ENCODE assay signal across 8 cellular contexts in the genomic region with DNA sequence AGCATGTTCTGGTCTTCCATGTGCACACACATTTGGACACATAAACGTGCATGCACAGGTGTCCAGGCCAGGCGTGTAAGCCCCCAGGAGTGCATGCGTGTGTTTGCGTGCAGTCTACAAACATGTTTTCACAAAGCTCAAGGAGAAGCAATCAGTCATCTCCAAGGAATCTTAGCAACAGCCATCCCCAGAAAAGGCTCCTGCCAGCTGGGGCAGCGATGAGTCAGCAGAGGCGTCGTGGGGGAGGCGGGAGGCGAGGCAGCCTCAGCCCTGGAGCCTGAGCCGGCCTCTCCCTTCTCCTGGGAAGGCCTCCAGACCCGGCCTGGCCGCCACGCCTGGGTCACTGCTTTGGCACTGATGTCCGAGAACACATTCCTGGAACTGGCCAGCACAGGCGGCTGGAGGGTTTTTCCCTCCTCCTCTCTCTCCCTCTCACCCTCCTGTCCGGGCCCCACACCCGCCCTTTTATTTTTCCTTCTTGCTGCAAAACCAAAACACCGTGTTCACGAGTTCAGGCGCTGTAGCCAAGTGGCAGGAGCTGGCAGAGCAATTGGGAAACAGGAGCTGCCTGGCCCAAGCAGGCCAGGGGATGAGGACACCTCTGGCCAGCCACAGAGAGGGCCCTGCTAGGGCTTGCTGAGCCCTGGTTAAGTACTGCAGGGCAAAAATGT.
A peak's percentile ranks its signal among the peaks of the same experiment; 100 is the strongest.
DNase-seq lines count a peak whose midpoint lies in the region; ATAC-seq and TF ChIP-seq lines count a peak whose summit lies in the region.

No MANE protein-coding gene starts in this region.

- TF ChIP-seq POLR2A in lower leg skin (IDR thresholded peaks at IDR 0.05) (no peak), suprapubic skin (IDR thresholded peaks at IDR 0.05) (no peak)

- H3K4me3 ChIP-seq in HEK293 (ENCODE audit: low read depth, low read length) (no peak overlapping the region), duodenal mucosa (ENCODE audit: low read depth in 1 of 2, low read length in 2 of 2) (peak overlapping the region; percentile 2 to 19), lower leg skin (ENCODE audit: low read depth, poor library complexity, severe bottlenecking) (no peak overlapping the region), suprapubic skin (peak overlapping the region; percentile 23)

- H3K27me3 ChIP-seq in duodenal mucosa (ENCODE audit: control insufficient read depth in 1 of 2, insufficient read depth in 2 of 2, low read length in 2 of 2) (no peaks in the 10 kb centered on the region), suprapubic skin (no peaks in the 10 kb centered on the region)

- H3K36me3 ChIP-seq in HEK293 (ENCODE audit: control insufficient read depth in 2 of 2, insufficient read depth in 1 of 2, low read length in 2 of 2) (no peaks in the 10 kb centered on the region), duodenal mucosa (ENCODE audit: control insufficient read depth in 1 of 2, insufficient read depth in 2 of 2, low read length in 2 of 2) (no peaks in the 10 kb centered on the region), suprapubic skin (no peaks in the 10 kb centered on the region)

- peak; percentile 8 for TF ChIP-seq EP300 in suprapubic skin (IDR thresholded peaks at IDR 0.05)

- CTCF ChIA-PET in HEK293 (lab: Yijun Ruan, JAX), result interaction anchor here (0.6 to 4.9 kb wide), 13 partner anchors 12 to 1295 kb away, joined by 3 to 60 read pairs (median 7); no protein-coding TSS in a partner anchor

- peak overlapping the region; percentile 49 to 51 for H3K9ac ChIP-seq in duodenal mucosa (ENCODE audit: low read depth in 1 of 2, low read length in 2 of 2)

- WGBS in lower leg skin, 2 donors, result 3 to 6% methylated on average over 16 to 20 of the region's 20 CpGs
- 2% methylated on average over 16 of the region's 20 CpGs for WGBS in suprapubic skin

- intact Hi-C loops in lower leg skin (cut with DNase I; ENCODE audit: low total_unique reads), result loop anchor here (10.0 kb wide), 1 partner anchor 146 kb away; no protein-coding TSS in a partner anchor

- peak; percentile 89 for DNase-seq in Ammon's horn (ENCODE audit: low spot score)
- DNase-seq in lower leg skin (ENCODE audit: low spot score in 2 of 2), result peak; percentile 92 to 98
- peak; percentile 96 for DNase-seq in suprapubic skin (ENCODE audit: low spot score in 2 of 2)

- TF ChIP-seq CTCF in HEK293 (tag by site-specific recombination; IDR thresholded peaks at IDR 0.05) (peak; percentile 22; the same call in 1 of the 2 replicates), lower leg skin (IDR thresholded peaks at IDR 0.05) (no peak), suprapubic skin (IDR thresholded peaks at IDR 0.05) (no peak)

- POLR2A ChIA-PET in HEK293 (lab: Yijun Ruan, JAX), result interaction anchor here (0.6 to 2.9 kb wide), 7 partner anchors 10 to 135 kb away, joined by 3 to 10 read pairs (median 6); a partner anchor contains a TSS

- H3K4me1 ChIP-seq in HEK293 (ENCODE audit: control insufficient read depth, insufficient read depth, low read length) (peaks cover 32% of the 10 kb centered on the region), duodenal mucosa (ENCODE audit: control insufficient read depth in 1 of 2, insufficient read depth in 2 of 2, low read length in 2 of 2) (peaks cover 43 to 48% of the 10 kb centered on the region in 2 donors), suprapubic skin (peaks cover 74% of the 10 kb centered on the region)

- H3K9me3 ChIP-seq in HEK293 (ENCODE audit: control insufficient read depth, insufficient read depth, low read depth, low read length) (no peaks in the 10 kb centered on the region), duodenal mucosa (ENCODE audit: control insufficient read depth in 1 of 2, low read length in 2 of 2) (no peaks in the 10 kb centered on the region), suprapubic skin (no peaks in the 10 kb centered on the region)

- ATAC-seq in GM21528 (IDR thresholded peaks at IDR 0.05; ENCODE audit: low FRiP score, unreplicated experiment) (no peak), HG02588 (IDR thresholded peaks at IDR 0.05; ENCODE audit: unreplicated experiment) (no peak)

- peak overlapping the region; percentile 95 for H3K27ac ChIP-seq in HEK293 (ENCODE audit: extremely low read depth, low read depth, low read length)
- peak overlapping the region; percentile 86 for H3K27ac ChIP-seq in duodenal mucosa (ENCODE audit: low read depth, low read length)
- peak overlapping the region; percentile 98 for H3K27ac ChIP-seq in suprapubic skin

TF ChIP-seq in HEK293, 187 proteins besides CTCF, POLR2A, EP300 and RAD21 (continues in another document):
- peak; percentile 36 for TF ChIP-seq ZXDB (tag by site-specific recombination; IDR thresholded peaks at IDR 0.05)
- TF ChIP-seq ZNF510 (tag by site-specific recombination; IDR thresholded peaks at IDR 0.05; ENCODE audit: insufficient replicate concordance), result no peak
- peak; percentile 58 for TF ChIP-seq ZNF629 (tag by site-specific recombination; IDR thresholded peaks at IDR 0.05)
- peak; percentile 82 for TF ChIP-seq ZBTB17 (tag by site-specific recombination; IDR thresholded peaks at IDR 0.05)
- TF ChIP-seq, protein P1, sequence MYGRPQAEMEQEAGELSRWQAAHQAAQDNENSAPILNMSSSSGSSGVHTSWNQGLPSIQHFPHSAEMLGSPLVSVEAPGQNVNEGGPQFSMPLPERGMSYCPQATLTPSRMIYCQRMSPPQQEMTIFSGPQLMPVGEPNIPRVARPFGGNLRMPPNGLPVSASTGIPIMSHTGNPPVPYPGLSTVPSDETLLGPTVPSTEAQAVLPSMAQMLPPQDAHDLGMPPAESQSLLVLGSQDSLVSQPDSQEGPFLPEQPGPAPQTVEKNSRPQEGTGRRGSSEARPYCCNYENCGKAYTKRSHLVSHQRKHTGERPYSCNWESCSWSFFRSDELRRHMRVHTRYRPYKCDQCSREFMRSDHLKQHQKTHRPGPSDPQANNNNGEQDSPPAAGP (tag by site-specific recombination; IDR thresholded peaks at IDR 0.05), result peak; percentile 90
- TF ChIP-seq, protein P2, sequence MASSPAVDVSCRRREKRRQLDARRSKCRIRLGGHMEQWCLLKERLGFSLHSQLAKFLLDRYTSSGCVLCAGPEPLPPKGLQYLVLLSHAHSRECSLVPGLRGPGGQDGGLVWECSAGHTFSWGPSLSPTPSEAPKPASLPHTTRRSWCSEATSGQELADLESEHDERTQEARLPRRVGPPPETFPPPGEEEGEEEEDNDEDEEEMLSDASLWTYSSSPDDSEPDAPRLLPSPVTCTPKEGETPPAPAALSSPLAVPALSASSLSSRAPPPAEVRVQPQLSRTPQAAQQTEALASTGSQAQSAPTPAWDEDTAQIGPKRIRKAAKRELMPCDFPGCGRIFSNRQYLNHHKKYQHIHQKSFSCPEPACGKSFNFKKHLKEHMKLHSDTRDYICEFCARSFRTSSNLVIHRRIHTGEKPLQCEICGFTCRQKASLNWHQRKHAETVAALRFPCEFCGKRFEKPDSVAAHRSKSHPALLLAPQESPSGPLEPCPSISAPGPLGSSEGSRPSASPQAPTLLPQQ (tag by site-specific recombination; IDR thresholded peaks at IDR 0.05), result peak; percentile 88
- TF ChIP-seq ZNF660 (tag by site-specific recombination; IDR thresholded peaks at IDR 0.05), result no peak
- peak; percentile 94 for TF ChIP-seq ZNF600 (tag by site-specific recombination; IDR thresholded peaks at IDR 0.05)
- no peak for TF ChIP-seq ZNF223 (tag by site-specific recombination; IDR thresholded peaks at IDR 0.05)
- no peak for TF ChIP-seq ZNF324 (tag by site-specific recombination; IDR thresholded peaks at IDR 0.05)
- TF ChIP-seq OSR2 (tag by site-specific recombination; IDR thresholded peaks at IDR 0.05), result 0 out of 2 replicates have a peak, but pooled peaks have one; percentile 4
- no peak for TF ChIP-seq ZNF23 (tag by site-specific recombination; IDR thresholded peaks at IDR 0.05; ENCODE audit: borderline replicate concordance)

TF ChIP-seq in PFSK-1, 5 proteins besides CTCF, POLR2A, EP300 and RAD21:
- TF ChIP-seq SIN3A (IDR thresholded peaks at IDR 0.05; ENCODE audit: borderline replicate concordance, insufficient read depth, low read length), result peak; percentile 36; the same call in 1 of the 2 replicates
- no peak for TF ChIP-seq TAF1 (IDR thresholded peaks at IDR 0.05; ENCODE audit: borderline replicate concordance, insufficient read depth, low read length)

Comparison
In these comparisons a context has a peak if more than half of its experiments do, and no peak if none do; other contexts are left out.
1. H3K4me3 ChIP-seq: peak in duodenal mucosa (2 of 2) and suprapubic skin (single experiment); none in HEK293 (single experiment) and lower leg skin (single experiment).
2. Peak in every context shown above with its lines, with median percentiles within 50 percentile points of each other: DNase-seq and H3K27ac ChIP-seq.